8 cellular contexts compared by ENCODE assay signal in the genomic region with DNA sequence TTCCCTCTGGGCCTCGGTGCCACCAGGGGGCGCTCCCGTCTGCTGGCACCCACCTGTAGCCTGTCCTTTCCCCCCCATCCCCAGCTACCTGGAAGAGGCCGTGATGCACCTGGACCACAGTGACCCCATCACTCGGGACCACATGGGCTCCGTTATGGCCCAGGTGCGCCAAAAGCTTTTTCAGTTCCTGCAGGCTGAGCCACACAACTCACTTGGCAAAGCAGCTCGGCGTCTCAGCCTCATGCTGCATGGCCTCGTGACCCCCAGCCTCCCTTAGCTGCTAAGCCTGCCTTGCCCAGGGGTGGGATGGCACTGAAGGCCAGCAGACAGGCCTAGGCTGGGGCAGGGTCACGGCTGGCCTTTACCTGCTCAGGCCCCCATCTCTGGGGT. TPM values are rescaled to one million over a fixed set of nuclear protein-coding genes. Genes with fewer than 3 reads are reported as not detected.
A peak's percentile ranks its signal among the peaks of the same experiment; 100 is the strongest.
DNase-seq lines count a peak whose midpoint lies in the region; ATAC-seq and TF ChIP-seq lines count a peak whose summit lies in the region.

No MANE protein-coding gene starts in this region.

- peaks cover 63% of the 10 kb centered on the region for H3K36me3 Mint-ChIP-seq in Caco-2 (ENCODE audit: insufficient read depth, unreplicated experiment)
- peaks cover 4% of the 10 kb centered on the region for H3K36me3 Mint-ChIP-seq in IgD-negative memory B cell
- peaks cover 34% of the 10 kb centered on the region for H3K36me3 Mint-ChIP-seq in WTC11
- H3K36me3 Mint-ChIP-seq in MCF 10A (ENCODE audit: insufficient read depth, unreplicated experiment): peaks cover 46% of the 10 kb centered on the region

- CTCF ChIA-PET in Caco-2 (lab: Charles Lee) (interaction anchor here (0.6 to 5.0 kb wide), 23 partner anchors 8 to 637 kb away, joined by 3 to 47 read pairs (median 5); partner anchors contain the start of genes CTRL, EDC4, NUTF2 and PSKH1), WTC11 (lab: Charles Lee) (interaction anchor here (0.5 to 5.5 kb wide), 53 partner anchors 9 to 402 kb away, joined by 3 to 144 read pairs (median 6); partner anchors contain the start of genes C16orf86, CTRL, EDC4 and ENKD1), MCF 10A (lab: Yijun Ruan, JAX) (interaction anchor here (0.6 to 6.4 kb wide), 34 partner anchors 9 to 731 kb away, joined by 3 to 67 read pairs (median 6); partner anchors contain the start of genes CTRL, EDC4, NUTF2 and PSKH1)

- peaks cover 43% of the 10 kb centered on the region for H3K4me1 ChIP-seq in Caco-2

- POLR2A ChIA-PET in Caco-2 (lab: Charles Lee): interaction anchor here (1.3 kb wide), 1 partner anchor 38 kb away, joined by 3 read pairs; no protein-coding TSS in a partner anchor
- POLR2A ChIA-PET in WTC11 (lab: Charles Lee): interaction anchor here (0.6 to 3.8 kb wide), 13 partner anchors 10 to 211 kb away, joined by 3 to 30 read pairs (median 4); partner anchors contain the start of genes NFATC3, PSKH1 and PSMB10
- POLR2A ChIA-PET in MCF 10A (lab: Yijun Ruan, JAX): interaction anchor here (0.7 to 3.5 kb wide), 6 partner anchors 9 to 81 kb away, joined by 3 to 18 read pairs (median 12); partner anchors contain the start of genes EDC4, PSKH1 and PSMB10

- peaks cover 37% of the 10 kb centered on the region for H3K4me1 Mint-ChIP-seq in Caco-2 (ENCODE audit: low read depth, unreplicated experiment)
- no peaks in the 10 kb centered on the region for H3K4me1 Mint-ChIP-seq in IgD-negative memory B cell
- peaks cover 23% of the 10 kb centered on the region for H3K4me1 Mint-ChIP-seq in WTC11
- peaks cover 17% of the 10 kb centered on the region for H3K4me1 Mint-ChIP-seq in MCF 10A (ENCODE audit: insufficient read depth, unreplicated experiment)

- BruUV-seq in Caco-2 (replicated peaks; lab: Mats Ljungman, UMichigan) (no TSS peak), MCF 10A (replicated peaks; lab: Mats Ljungman, UMichigan) (no TSS peak)

- H3K9me3 ChIP-seq in Caco-2: no peaks in the 10 kb centered on the region

- intact Hi-C loops in Caco-2 (cut with micrococcal nuclease; ENCODE audit: unreplicated experiment) (loop anchor here (1.0 kb wide), 2 partner anchors 11 to 44 kb away; partner anchors contain the start of gene EDC4), MCF 10A (cut with micrococcal nuclease) (loop anchor here (1.0 kb wide), 2 partner anchors 44 to 156 kb away; no protein-coding TSS in a partner anchor)

- no peaks in the 10 kb centered on the region for H3K9me3 Mint-ChIP-seq in Caco-2 (ENCODE audit: unreplicated experiment)
- no peaks in the 10 kb centered on the region for H3K9me3 Mint-ChIP-seq in IgD-negative memory B cell
- no peaks in the 10 kb centered on the region for H3K9me3 Mint-ChIP-seq in WTC11
- H3K9me3 Mint-ChIP-seq in MCF 10A (ENCODE audit: unreplicated experiment): no peaks in the 10 kb centered on the region

- H3K36me3 ChIP-seq in Caco-2 (ENCODE audit: control insufficient read depth, insufficient read depth, low read length): peaks cover 8% of the 10 kb centered on the region

- no peaks in the 10 kb centered on the region for H3K27me3 ChIP-seq in Caco-2 (replicated peaks; ENCODE audit: control insufficient read depth, insufficient read depth, low read length)

- TF ChIP-seq CTCF in Caco-2 (IDR thresholded peaks at IDR 0.05; ENCODE audit: insufficient read depth in 1 of 2, low read depth in 1 of 2, low read length in 1 of 2, severe bottlenecking in 1 of 2, unreplicated experiment in 1 of 2): peak; percentile 89 to 92
- TF ChIP-seq CTCF in WTC11 (IDR thresholded peaks at IDR 0.05): peak; percentile 90
- peak; percentile 80 for TF ChIP-seq CTCF in MCF 10A (IDR thresholded peaks at IDR 0.05; ENCODE audit: unreplicated experiment)

- ATAC-seq in WTC11 (peak; percentile 60), HG03342 (IDR thresholded peaks at IDR 0.05; ENCODE audit: unreplicated experiment) (no peak), HG02588 (IDR thresholded peaks at IDR 0.05; ENCODE audit: unreplicated experiment) (no peak)

- H3K27ac Mint-ChIP-seq in Caco-2 (ENCODE audit: unreplicated experiment) (peak overlapping the region; percentile 96), IgD-negative memory B cell (peak overlapping the region in 2 of 3 donors; percentile 39 to 67), WTC11 (no peak overlapping the region), MCF 10A (ENCODE audit: low read depth, unreplicated experiment) (peak overlapping the region; percentile 72)

- H3K27me3 Mint-ChIP-seq in Caco-2 (ENCODE audit: insufficient read depth, unreplicated experiment): no peaks in the 10 kb centered on the region
- no peaks in the 10 kb centered on the region for H3K27me3 Mint-ChIP-seq in IgD-negative memory B cell
- H3K27me3 Mint-ChIP-seq in WTC11 (ENCODE audit: low read depth): no peaks in the 10 kb centered on the region
- no peaks in the 10 kb centered on the region for H3K27me3 Mint-ChIP-seq in MCF 10A (ENCODE audit: insufficient read depth, unreplicated experiment)

- no peak overlapping the region for H3K4me3 ChIP-seq in Caco-2 (ENCODE audit: low read depth, low read length)

- DNase-seq in Caco-2 (peak; percentile 68 to 87), WTC11 (ENCODE audit: low spot score) (peak; percentile 88), MCF 10A (ENCODE audit: unreplicated experiment) (peak; percentile 57), left kidney (ENCODE audit: low read depth, low spot score) (peak; percentile 63)
- DNase-seq in stimulated activated CD8-positive, alpha-beta memory T cell treated with anti-CD3 and anti-CD28 coated beads, Interleukin-12 subunit alpha, Interleukin-12 subunit beta, amount 100 ng/mL, for 1 hour (ENCODE audit: low read depth): peak; percentile 60

- H3K4me3 Mint-ChIP-seq in Caco-2 (ENCODE audit: unreplicated experiment) (peak overlapping the region; percentile 61), IgD-negative memory B cell (no peak overlapping the region), WTC11 (no peak overlapping the region), MCF 10A (ENCODE audit: unreplicated experiment) (no peak overlapping the region)

TF ChIP-seq in WTC11, 78 proteins besides CTCF, POLR2A, EP300 and RAD21:
- TF ChIP-seq, protein P1, sequence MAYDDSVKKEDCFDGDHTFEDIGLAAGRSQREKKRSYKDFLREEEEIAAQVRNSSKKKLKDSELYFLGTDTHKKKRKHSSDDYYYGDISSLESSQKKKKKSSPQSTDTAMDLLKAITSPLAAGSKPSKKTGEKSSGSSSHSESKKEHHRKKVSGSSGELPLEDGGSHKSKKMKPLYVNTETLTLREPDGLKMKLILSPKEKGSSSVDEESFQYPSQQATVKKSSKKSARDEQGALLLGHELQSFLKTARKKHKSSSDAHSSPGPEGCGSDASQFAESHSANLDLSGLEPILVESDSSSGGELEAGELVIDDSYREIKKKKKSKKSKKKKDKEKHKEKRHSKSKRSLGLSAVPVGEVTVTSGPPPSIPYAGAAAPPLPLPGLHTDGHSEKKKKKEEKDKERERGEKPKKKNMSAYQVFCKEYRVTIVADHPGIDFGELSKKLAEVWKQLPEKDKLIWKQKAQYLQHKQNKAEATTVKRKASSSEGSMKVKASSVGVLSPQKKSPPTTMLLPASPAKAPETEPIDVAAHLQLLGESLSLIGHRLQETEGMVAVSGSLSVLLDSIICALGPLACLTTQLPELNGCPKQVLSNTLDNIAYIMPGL (CRISPR knock-in tag; IDR thresholded peaks at IDR 0.05): no peak
- TF ChIP-seq EMX1 (CRISPR knock-in tag; IDR thresholded peaks at IDR 0.05): no peak
- TF ChIP-seq USF2 (CRISPR knock-in tag; IDR thresholded peaks at IDR 0.05): no peak
- no peak for TF ChIP-seq ZNF317 (CRISPR knock-in tag; IDR thresholded peaks at IDR 0.05; ENCODE audit: borderline replicate concordance, low read depth)

RNA-seq across cellular contexts. Expression of gene NRN1L, which starts 0.8 kb away (rescaled TPM):
- 0.93 TPM in 1 of 2 replicates, not detected in the other for total RNA-seq in Caco-2 (2022)
- 0.95 TPM for polyA plus RNA-seq in IgD-negative memory B cell
- total RNA-seq in WTC11 (2021): 7.0 to 12.4 TPM (median 7.4 TPM) in 3 replicates
- total RNA-seq in MCF 10A (2022): 0.81 TPM in 1 of 2 replicates, not detected in the other

RNA-seq across cellular contexts. Expression of gene PSKH1, which starts 9.2 kb away (rescaled TPM):
- total RNA-seq in Caco-2 (2022) (35.1 and 41.3 TPM in 2 replicates), WTC11 (2021) (29.0 to 32.6 TPM (median 31.6 TPM) in 3 replicates), MCF 10A (2022) (21.7 and 27.9 TPM in 2 replicates)
- 22.4 TPM for polyA plus RNA-seq in IgD-negative memory B cell

RNA-seq across cellular contexts. Expression of gene EDC4, which starts 11.0 kb away (rescaled TPM):
- total RNA-seq in Caco-2 (2022) (124 and 139 TPM in 2 replicates), WTC11 (2021) (72.6 to 83.7 TPM (median 74.1 TPM) in 3 replicates), MCF 10A (2022) (50.9 and 51.3 TPM in 2 replicates)
- polyA plus RNA-seq in IgD-negative memory B cell: 18.6 TPM

RNA-seq across cellular contexts. Expression of gene CENPT, which starts 36.4 kb away (rescaled TPM):
- total RNA-seq in Caco-2 (2022): 70.9 and 80.1 TPM in 2 replicates
- 13.4 TPM for polyA plus RNA-seq in IgD-negative memory B cell
- 52.1 to 58.3 TPM (median 57.3 TPM) in 3 replicates for total RNA-seq in WTC11 (2021)
- 30.9 and 35.5 TPM in 2 replicates for total RNA-seq in MCF 10A (2022)

RNA-seq across cellular contexts. Expression of gene NUTF2, which starts 37.1 kb away (rescaled TPM):
- 239 and 245 TPM in 2 replicates for total RNA-seq in Caco-2 (2022)
- polyA plus RNA-seq in IgD-negative memory B cell: 111 TPM
- 183 to 205 TPM (median 200 TPM) in 3 replicates for total RNA-seq in WTC11 (2021)
- 133 TPM in 2 replicates for total RNA-seq in MCF 10A (2022)
